In genomic region chr4:48862661-48863060, GRCh38 we compare ENCODE assay signal across 1 cellular context.
TF ChIP-seq lines count a peak whose summit lies in the region.

No MANE protein-coding gene starts in this region.

TF ChIP-seq in IMR-90, 13 proteins besides CTCF, POLR2A, EP300 and RAD21:
- TF ChIP-seq FOS (IDR thresholded peaks at IDR 0.05; ENCODE audit: low read depth, low read length) = no peak
- TF ChIP-seq BHLHE40 (IDR thresholded peaks at IDR 0.05; ENCODE audit: low read depth, low read length) = no peak
- TF ChIP-seq RCOR1 (IDR thresholded peaks at IDR 0.05; ENCODE audit: insufficient replicate concordance, low read length) = no peak
- TF ChIP-seq CEBPB (IDR thresholded peaks at IDR 0.05; ENCODE audit: low read depth, low read length) = no peak
- TF ChIP-seq MAZ (IDR thresholded peaks at IDR 0.05; ENCODE audit: borderline replicate concordance, low read depth, low read length) = no peak
- no peak for TF ChIP-seq MAFK (IDR thresholded peaks at IDR 0.05; ENCODE audit: low read depth, low read length)
- TF ChIP-seq MXI1 (IDR thresholded peaks at IDR 0.05; ENCODE audit: borderline replicate concordance, low read depth, low read length) = no peak
- no peak for TF ChIP-seq NFE2L2 (IDR thresholded peaks at IDR 0.05; ENCODE audit: low read depth, low read length)
- no peak for TF ChIP-seq CHD1 (IDR thresholded peaks at IDR 0.05; ENCODE audit: low read depth, low read length)
- no peak for TF ChIP-seq USF2 (IDR thresholded peaks at IDR 0.05; ENCODE audit: low read depth, low read length)
- no peak for TF ChIP-seq ELK1 (IDR thresholded peaks at IDR 0.05; ENCODE audit: borderline replicate concordance, low read depth, low read length)
- no peak for TF ChIP-seq RFX5 (IDR thresholded peaks at IDR 0.05; ENCODE audit: low read depth, low read length)
- no peak for TF ChIP-seq SMC3 (IDR thresholded peaks at IDR 0.05; ENCODE audit: low read depth, low read length)
